ENCODE assay signal across 8 cellular contexts in genomic region chr12:93306636-93307035, GRCh38.
"Had no signal": no experiment of that assay in that cellular context is flagged by ENCODE, and none has a peak within 500 bp of the region (broad histone marks: within the 10 kb centered on the region; RNA-seq: fewer than 3 reads in every experiment).

No MANE protein-coding gene starts in this region.

- H3K27ac Mint-ChIP-seq: IgD-negative memory B cell had no signal

- DNase-seq: GM23248, GOT3, H7, KG1 had no signal

- H3K4me3 ChIP-seq: GM23248, HAP-1 had no signal

- ATAC-seq: HCT116 had no signal

- H2AFZ ChIP-seq: GM23248 had no signal

- H3K9me3 ChIP-seq: HAP-1 had no signal

- H3K9ac ChIP-seq: GM23248 had no signal

- H3K27me3 Mint-ChIP-seq: IgD-negative memory B cell had no signal

- FAIRE-seq: HTR-8/SVneo had no signal

- H3K4me1 ChIP-seq: HAP-1 had no signal

- H3K27ac ChIP-seq: GM23248 had no signal

- H3K36me3 ChIP-seq: HAP-1 had no signal
